In the genomic region with DNA sequence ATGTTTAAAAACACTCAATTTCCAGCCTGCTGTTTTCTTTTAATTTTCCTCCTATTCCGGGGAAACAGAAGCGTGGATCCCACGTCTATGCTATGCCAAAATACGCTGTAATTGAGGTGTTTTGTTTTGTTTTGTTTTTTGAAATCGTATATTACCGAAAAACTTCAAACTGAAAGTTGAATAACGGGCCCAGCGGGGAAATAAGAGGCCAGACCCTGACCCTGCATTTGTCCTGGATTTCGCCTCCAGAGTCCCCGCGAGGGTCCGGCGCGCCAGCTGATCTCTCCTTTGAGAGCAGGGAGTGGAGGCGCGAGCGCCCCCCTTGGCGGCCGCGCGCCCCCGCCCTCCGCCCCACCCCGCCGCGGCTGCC, we compare ENCODE assay signal across 8 cellular contexts. TPM values are rescaled to one million over a fixed set of nuclear protein-coding genes. Genes with fewer than 3 reads are reported as not detected.
DNase-seq lines count a peak whose midpoint lies in the region; TF ChIP-seq lines count a peak whose summit lies in the region.

No MANE protein-coding gene starts in this region.

- H3K27ac Mint-ChIP-seq in CD4-positive, alpha-beta memory T cell: no peak overlapping the region

- no peak for DNase-seq in CD4-positive, alpha-beta memory T cell
- DNase-seq in PC-9: no peak
- DNase-seq in fibroblast of mammary gland (ENCODE audit: low read depth): no peak
- no peak for DNase-seq in mucosa of gallbladder (ENCODE audit: low spot score)
- DNase-seq in head of caudate nucleus: no peak
- DNase-seq in pons (ENCODE audit: low spot score): no peak
- no peak for DNase-seq in activated CD4-positive, CD25-positive, alpha-beta regulatory T cell treated with anti-CD3 and anti-CD28 coated beads, Interleukin-2, amount 50 U/mL, for 72 hours

- intact Hi-C loops in CD4-positive, alpha-beta memory T cell (cut with micrococcal nuclease): no loop called here
- intact Hi-C loops in PC-9 (cut with micrococcal nuclease; ENCODE audit: unreplicated experiment): loop anchor here (5.0 to 10.0 kb wide), 4 partner anchors 518 to 1958 kb away; no protein-coding TSS in a partner anchor
- intact Hi-C loops in head of caudate nucleus (cut with DNase I): no loop called here

- H3K27me3 Mint-ChIP-seq in CD4-positive, alpha-beta memory T cell: peaks cover 15 to 39% of the 10 kb centered on the region in 2 donors

- CTCF ChIA-PET in CD4-positive, alpha-beta memory T cell (lab: Charles Lee; ENCODE audit: partially characterized antibody): interaction anchor here (1.4 kb wide), 1 partner anchor 21 kb away, joined by 3 read pairs; no protein-coding TSS in a partner anchor
- CTCF ChIA-PET in PC-9 (lab: Charles Lee): no interaction called here

- no peaks in the 10 kb centered on the region for H3K4me1 ChIP-seq in CD4-positive, alpha-beta memory T cell (ENCODE audit: insufficient read depth, low read length)
- H3K4me1 ChIP-seq in PC-9 (replicated peaks; ENCODE audit: insufficient read depth): no peaks in the 10 kb centered on the region
- H3K4me1 ChIP-seq in parathyroid adenoma: peaks cover 4% of the 10 kb centered on the region

- H3K36me3 Mint-ChIP-seq in CD4-positive, alpha-beta memory T cell: no peaks in the 10 kb centered on the region

- H3K4me3 ChIP-seq in CD4-positive, alpha-beta memory T cell (ENCODE audit: low read length in 2 of 2): no peak overlapping the region
- no peak overlapping the region; the same call in 1 of the 2 replicates for H3K4me3 ChIP-seq in PC-9
- H3K4me3 ChIP-seq in fibroblast of mammary gland (ENCODE audit: control insufficient read depth, low read depth, low read length): peak overlapping the region; percentile 44
- peak overlapping the region; percentile 39 for H3K4me3 ChIP-seq in parathyroid adenoma (ENCODE audit: low read depth, low read length)

- H3K9ac ChIP-seq in parathyroid adenoma: no peak overlapping the region

- H3K9me2 ChIP-seq in PC-9 (ENCODE audit: insufficient read depth): no peaks in the 10 kb centered on the region

- TF ChIP-seq CTCF in PC-9 (conservative IDR thresholded peaks at IDR 0.05) (no peak), fibroblast of mammary gland (conservative IDR thresholded peaks at IDR 0.05; ENCODE audit: control insufficient read depth, insufficient read depth, low read depth, low read length) (no peak), parathyroid adenoma (IDR thresholded peaks at IDR 0.05) (no peak)

- BruUV-seq in PC-9 (replicated peaks; lab: Mats Ljungman, UMichigan): no TSS peak

- H3K79me2 ChIP-seq in PC-9 (ENCODE audit: low read depth) (no peaks in the 10 kb centered on the region), parathyroid adenoma (no peaks in the 10 kb centered on the region)

- peaks cover 0 to 6% (median under 1%) of the 10 kb centered on the region in 8 donors for H3K9me3 Mint-ChIP-seq in CD4-positive, alpha-beta memory T cell

- peaks cover 3 to 11% (median 6%) of the 10 kb centered on the region in 4 donors for H3K4me1 Mint-ChIP-seq in CD4-positive, alpha-beta memory T cell

- no peak overlapping the region for H2AFZ ChIP-seq in PC-9
- H2AFZ ChIP-seq in parathyroid adenoma: peak overlapping the region; percentile 61

- H3K4me2 ChIP-seq in PC-9: peak overlapping the region; percentile 44; the same call in 1 of the 2 replicates
- peak overlapping the region; percentile 30 for H3K4me2 ChIP-seq in parathyroid adenoma (ENCODE audit: low read length)

- no peaks in the 10 kb centered on the region for H3K9me3 ChIP-seq in CD4-positive, alpha-beta memory T cell (ENCODE audit: control insufficient read depth in 1 of 2, low read length in 2 of 2)
- H3K9me3 ChIP-seq in PC-9 (ENCODE audit: insufficient read depth, low read depth): no peaks in the 10 kb centered on the region
- no peaks in the 10 kb centered on the region for H3K9me3 ChIP-seq in parathyroid adenoma (ENCODE audit: control insufficient read depth, low read length)

- no peak overlapping the region for H3K27ac ChIP-seq in CD4-positive, alpha-beta memory T cell (ENCODE audit: low read depth, low read length)
- H3K27ac ChIP-seq in PC-9 (no peak overlapping the region), parathyroid adenoma (no peak overlapping the region)

- H3K36me3 ChIP-seq in CD4-positive, alpha-beta memory T cell (ENCODE audit: insufficient read depth, low read length): no peaks in the 10 kb centered on the region
- no peaks in the 10 kb centered on the region for H3K36me3 ChIP-seq in PC-9 (ENCODE audit: low read depth)
- H3K36me3 ChIP-seq in parathyroid adenoma (ENCODE audit: control insufficient read depth, insufficient read depth, low read length): no peaks in the 10 kb centered on the region

- no peaks in the 10 kb centered on the region for H4K20me1 ChIP-seq in PC-9 (ENCODE audit: insufficient read depth)

- peaks cover 13% of the 10 kb centered on the region for H3K27me3 ChIP-seq in CD4-positive, alpha-beta memory T cell (ENCODE audit: insufficient read depth, low read length)
- H3K27me3 ChIP-seq in PC-9 (ENCODE audit: insufficient read depth, low read depth) (no peaks in the 10 kb centered on the region), parathyroid adenoma (ENCODE audit: control insufficient read depth, insufficient read depth, low read length) (peaks cover 3% of the 10 kb centered on the region)

- H3F3A ChIP-seq in PC-9 (ENCODE audit: insufficient read depth, low read depth): 0 out of 2 replicates have a peak, but pooled peaks cover 4% of the 10 kb centered on the region

- peak overlapping the region in 5 of 8 donors; percentile 9 to 56 (median 20) for H3K4me3 Mint-ChIP-seq in CD4-positive, alpha-beta memory T cell

- POLR2A ChIA-PET in CD4-positive, alpha-beta memory T cell (lab: Charles Lee; ENCODE audit: partially characterized antibody): no interaction called here
- POLR2A ChIA-PET in PC-9 (lab: Charles Lee; ENCODE audit: unreplicated experiment): no interaction called here

RNA-seq across cellular contexts. Expression of gene BMP2, which starts 0.3 kb away (rescaled TPM):
- total RNA-seq in CD4-positive, alpha-beta memory T cell: not detected
- not detected for polyA plus RNA-seq in CD4-positive, alpha-beta memory T cell
- total RNA-seq in PC-9 (2021) (not detected in 2 replicates), mucosa of gallbladder (55.8 TPM)

Comparison
In these comparisons a context has a peak if more than half of its experiments do, and no peak if none do; other contexts are left out.
1. H3K4me3 ChIP-seq: peak in fibroblast of mammary gland (single experiment) and parathyroid adenoma (single experiment); none in CD4-positive, alpha-beta memory T cell (0 of 2) and PC-9 (single experiment).
2. RNA of gene BMP2, which starts 0.3 kb away (total RNA-seq): 55.8 TPM in mucosa of gallbladder (single experiment); not detected in CD4-positive, alpha-beta memory T cell and not detected in PC-9; every median in the first group is over 10 times any median in the second.